9 cellular contexts compared by ENCODE assay signal in genomic region chr2:118846667-118847446, GRCh38. TPM values are rescaled to one million over a fixed set of nuclear protein-coding genes. Genes with fewer than 3 reads are reported as not detected.
DNase-seq lines count a peak whose midpoint lies in the region; ATAC-seq and TF ChIP-seq lines count a peak whose summit lies in the region.
"Had no signal": no experiment of that assay in that cellular context is flagged by ENCODE, and none has a peak within 500 bp of the region (broad histone marks: within the 10 kb centered on the region; RNA-seq: fewer than 3 reads in every experiment).

No MANE protein-coding gene starts in this region.

- intact Hi-C loops in heart right ventricle (cut with DNase I) (no loop called here), Right ventricle myocardium superior (cut with DNase I) (no loop called here), lower leg skin (cut with DNase I; ENCODE audit: low total_unique reads) (no loop called here), aorta (cut with DNase I) (no loop called here), posterior vena cava (cut with DNase I) (loop anchor here in 1 of 2 donors (10.0 kb wide), 1 partner anchor 92 kb away; no protein-coding TSS in a partner anchor)

- H3K27ac Mint-ChIP-seq in activated naive CD8-positive, alpha-beta T cell = peak overlapping the region; percentile 11

- H3K9me3 ChIP-seq in heart right ventricle (no peaks in the 10 kb centered on the region), aorta (ENCODE audit: control insufficient read depth, low read length) (no peaks in the 10 kb centered on the region)

- no peak for DNase-seq in heart right ventricle
- no peak for DNase-seq in Right ventricle myocardium superior
- peak in 1 of 2 donors; percentile 87 for DNase-seq in lower leg skin (ENCODE audit: low spot score in 2 of 2)
- no peak for DNase-seq in aorta
- DNase-seq in posterior vena cava (ENCODE audit: low spot score) = no peak

- WGBS in heart right ventricle, 2 donors = 0 to 1% methylated on average over 64 to 79 of the region's 79 CpGs
- 0 to 1% methylated on average over 18 to 38 of the region's 79 CpGs for WGBS in lower leg skin, 2 donors
- WGBS in aorta, 2 donors = 1 to 2% methylated on average over 39 to 79 of the region's 79 CpGs

- H3K4me1 ChIP-seq in heart right ventricle (peaks cover 3 to 52% (median 38%) of the 10 kb centered on the region in 9 donors), aorta (ENCODE audit: control insufficient read depth in 1 of 2, insufficient read depth in 2 of 2, low read length in 2 of 2) (no peaks in the 10 kb centered on the region)

- H3K27me3 ChIP-seq in heart right ventricle (peaks cover 49 to 100% (median 98%) of the 10 kb centered on the region in 7 donors), aorta (ENCODE audit: control insufficient read depth in 1 of 2, insufficient read depth in 2 of 2, low read length in 1 of 2) (no peaks in the 10 kb centered on the region)

- peaks cover 44% of the 10 kb centered on the region for H3K4me1 Mint-ChIP-seq in activated naive CD8-positive, alpha-beta T cell (ENCODE audit: low read depth)

- H3K36me3 ChIP-seq in heart right ventricle (no peaks in the 10 kb centered on the region), aorta (ENCODE audit: control insufficient read depth in 1 of 2, insufficient read depth in 2 of 2, low read length in 1 of 2) (no peaks in the 10 kb centered on the region)

- H3K27ac ChIP-seq in heart right ventricle (no peak overlapping the region), aorta (ENCODE audit: low read depth in 1 of 2, low read length in 2 of 2) (no peak overlapping the region)

- peak overlapping the region; percentile 72 for H3K4me3 Mint-ChIP-seq in activated naive CD8-positive, alpha-beta T cell

- no peak for TF ChIP-seq CTCF in heart right ventricle (IDR thresholded peaks at IDR 0.05)
- no peak for TF ChIP-seq CTCF in lower leg skin (IDR thresholded peaks at IDR 0.05)

- H3K4me3 ChIP-seq in heart right ventricle (peak overlapping the region in 7 of 10 donors; percentile 0 to 42 (median 27)), lower leg skin (ENCODE audit: low read depth, poor library complexity, severe bottlenecking) (peak overlapping the region; percentile 43), aorta (ENCODE audit: low read length in 2 of 2) (peak overlapping the region; percentile 15 to 41)

- peaks cover 58% of the 10 kb centered on the region for H3K27me3 Mint-ChIP-seq in activated naive CD8-positive, alpha-beta T cell

- ATAC-seq in heart right ventricle (no peak), Right ventricle myocardium superior (ENCODE audit: poor library complexity) (no peak), aorta (ENCODE audit: low FRiP score) (no peak), HG03439 (IDR thresholded peaks at IDR 0.05; ENCODE audit: unreplicated experiment) (no peak), HG03520 (IDR thresholded peaks at IDR 0.05; ENCODE audit: unreplicated experiment) (no peak)

- H3K36me3 Mint-ChIP-seq in activated naive CD8-positive, alpha-beta T cell = no peaks in the 10 kb centered on the region

- TF ChIP-seq POLR2A in lower leg skin (IDR thresholded peaks at IDR 0.05) = no peak

- no peaks in the 10 kb centered on the region for H3K9me3 Mint-ChIP-seq in activated naive CD8-positive, alpha-beta T cell (ENCODE audit: low read depth)

RNA-seq across cellular contexts. Expression of gene EN1, which starts 0.6 kb away (rescaled TPM):
- total RNA-seq in heart right ventricle (under 1 TPM in 1 of 10 donors, not detected in 9; 0.15 TPM), Right ventricle myocardium superior (not detected), lower leg skin (10 to 100 TPM; 10.2 to 23.2 (median 17.7) TPM), aorta (not detected), posterior vena cava (1 to 10 TPM; 2.4 to 4.0 TPM)
- polyA plus RNA-seq in heart right ventricle (not detected), aorta (not detected)
- total RNA-seq: pulmonary artery endothelial cell had no signal
